ENCODE assay signal across 8 cellular contexts in genomic region chr10:69180525-69181204, GRCh38. TPM values are rescaled to one million over a fixed set of nuclear protein-coding genes. Genes with fewer than 3 reads are reported as not detected.
DNase-seq lines count a peak whose midpoint lies in the region; ATAC-seq and TF ChIP-seq lines count a peak whose summit lies in the region.

No MANE protein-coding gene starts in this region.

- H3K27ac Mint-ChIP-seq in T-helper 2 cell treated with Interferon-gamma antibody and Interleukin-4, amounts not matched to agents 5 μg/mL and 100 μg/mL, for 36 hours = peak overlapping the region; percentile 99
- peak overlapping the region; percentile 98 to 99 for H3K27ac Mint-ChIP-seq in natural killer cell

- H3K9ac ChIP-seq in endocrine pancreas (ENCODE audit: control insufficient read depth, insufficient read depth, low read length) = peak overlapping the region; percentile 95

- TF ChIP-seq CTCF in natural killer cell (IDR thresholded peaks at IDR 0.05) = no peak

- peaks cover 4% of the 10 kb centered on the region for H3K36me3 Mint-ChIP-seq in T-helper 2 cell treated with Interferon-gamma antibody and Interleukin-4, amounts not matched to agents 5 μg/mL and 100 μg/mL, for 36 hours (ENCODE audit: low read depth)
- H3K36me3 Mint-ChIP-seq in natural killer cell = no peaks in the 10 kb centered on the region

- H3K27me3 Mint-ChIP-seq in T-helper 2 cell treated with Interferon-gamma antibody and Interleukin-4, amounts not matched to agents 5 μg/mL and 100 μg/mL, for 36 hours (ENCODE audit: low read depth) = no peaks in the 10 kb centered on the region
- no peaks in the 10 kb centered on the region for H3K27me3 Mint-ChIP-seq in natural killer cell (ENCODE audit: low read depth in 2 of 2)

- peaks cover 10% of the 10 kb centered on the region for H3K4me1 ChIP-seq in endocrine pancreas (ENCODE audit: control insufficient read depth, insufficient read depth, low read length)

- peak overlapping the region; percentile 84 for H3K4me3 ChIP-seq in endocrine pancreas (ENCODE audit: control insufficient read depth, insufficient read depth, low read length)

- peak; percentile 14 for ATAC-seq in HG02571 (IDR thresholded peaks at IDR 0.05; ENCODE audit: unreplicated experiment)
- no peak for ATAC-seq in natural killer cell
- ATAC-seq in HG03025 (IDR thresholded peaks at IDR 0.05; ENCODE audit: low FRiP score, unreplicated experiment) = no peak
- no peak for ATAC-seq in HG03469 (IDR thresholded peaks at IDR 0.05; ENCODE audit: unreplicated experiment)

- peaks cover 28% of the 10 kb centered on the region for H3K4me1 Mint-ChIP-seq in T-helper 2 cell treated with Interferon-gamma antibody and Interleukin-4, amounts not matched to agents 5 μg/mL and 100 μg/mL, for 36 hours (ENCODE audit: low read depth)
- H3K4me1 Mint-ChIP-seq in natural killer cell = peaks cover 49 to 65% of the 10 kb centered on the region in 2 donors

- no peaks in the 10 kb centered on the region for H3K9me3 Mint-ChIP-seq in T-helper 2 cell treated with Interferon-gamma antibody and Interleukin-4, amounts not matched to agents 5 μg/mL and 100 μg/mL, for 36 hours
- no peaks in the 10 kb centered on the region for H3K9me3 Mint-ChIP-seq in natural killer cell

- H3K27me3 ChIP-seq in endocrine pancreas (ENCODE audit: control insufficient read depth, insufficient read depth, low read length) = no peaks in the 10 kb centered on the region

- no peaks in the 10 kb centered on the region for H3K36me3 ChIP-seq in endocrine pancreas (ENCODE audit: control insufficient read depth, insufficient read depth, low read length)

- H3K4me3 Mint-ChIP-seq in T-helper 2 cell treated with Interferon-gamma antibody and Interleukin-4, amounts not matched to agents 5 μg/mL and 100 μg/mL, for 36 hours = peak overlapping the region; percentile 89
- peak overlapping the region; percentile 95 for H3K4me3 Mint-ChIP-seq in natural killer cell

- DNase-seq in CD1c-positive myeloid dendritic cell (ENCODE audit: extremely low spot score) = peak; percentile 41
- peak; percentile 19 for DNase-seq in T-helper 2 cell treated with Interferon-gamma antibody and Interleukin-4, amounts not matched to agents 5 μg/mL and 100 μg/mL, for 36 hours (ENCODE audit: low spot score)
- no peak for DNase-seq in natural killer cell
- no peak for DNase-seq in midbrain (lab: John Stamatoyannopoulos, UW)

- H3K9me3 ChIP-seq in endocrine pancreas (ENCODE audit: control insufficient read depth, low read length) = no peaks in the 10 kb centered on the region

- intact Hi-C loops in natural killer cell (cut with micrococcal nuclease) = no loop called here

RNA-seq across cellular contexts. Expression of gene SUPV3L1, which starts 0.6 kb away (rescaled TPM):
- total RNA-seq in natural killer cell = 100 to 1,000 TPM in 1 of 3 donors, 10 to 100 TPM in 2; 56.6 to 104 (median 67.1) TPM

RNA-seq across cellular contexts. Expression of gene HKDC1, which starts 39.5 kb away (rescaled TPM):
- total RNA-seq in natural killer cell = under 1 TPM in 2 of 3 donors, not detected in 1; 0.50 to 0.82 TPM

RNA-seq across cellular contexts. Expression of gene VPS26A, which starts 56.7 kb away (rescaled TPM):
- total RNA-seq in natural killer cell = 10 to 100 TPM; 62.6 to 86.4 (median 86.2) TPM

Comparison
In these comparisons a context has a peak if more than half of its experiments do, and no peak if none do; other contexts are left out.
1. DNase-seq: peak in CD1c-positive myeloid dendritic cell (single experiment) and T-helper 2 cell treated with Interferon-gamma antibody and Interleukin-4, amounts not matched to agents 5 μg/mL and 100 μg/mL, for 36 hours (single experiment); none in natural killer cell (single experiment) and midbrain (single experiment).